In the genomic region with DNA sequence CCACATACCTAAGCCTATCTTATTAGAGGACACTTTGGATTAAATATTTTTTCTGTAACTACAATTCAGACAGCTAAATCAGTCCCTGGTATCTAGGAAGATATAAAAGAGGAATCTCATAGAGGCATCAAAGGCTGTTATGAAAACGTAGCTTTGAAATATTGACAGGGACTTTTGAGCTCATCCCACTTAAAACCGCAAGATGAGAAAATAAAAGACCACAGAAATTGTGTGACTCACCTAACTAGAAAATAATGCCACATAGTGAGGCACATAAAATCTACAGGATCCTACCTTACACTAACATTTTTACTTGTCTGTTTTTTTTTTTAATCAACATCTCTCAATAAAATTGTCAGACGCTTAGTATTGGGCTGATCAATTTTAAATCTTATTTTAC, we compare ENCODE assay signal across 22 cellular contexts.
"Had no signal": no experiment of that assay in that cellular context is flagged by ENCODE, and none has a peak within 500 bp of the region (broad histone marks: within the 10 kb centered on the region; RNA-seq: fewer than 3 reads in every experiment).

No MANE protein-coding gene starts in this region.

- H3K4me3 Mint-ChIP-seq: mesothelial cell of epicardium; naive B cell; natural killer cell treated with Interleukin-12 subunit alpha and Interleukin-12 subunit beta and Interleukin-15 and Interleukin-18, amount 100 ng/mL, for 72 hours; neural crest cell; stimulated activated naive CD8-positive, alpha-beta T cell treated with anti-CD3 and anti-CD28 coated beads, Interleukin-15, amount 100 ng/mL, for 72 hours had no signal

- H3K4me1 Mint-ChIP-seq: naive B cell; neural crest cell; stimulated activated naive CD8-positive, alpha-beta T cell treated with anti-CD3 and anti-CD28 coated beads, Interleukin-15, amount 100 ng/mL, for 72 hours had no signal

- H3K36me3 Mint-ChIP-seq: mesothelial cell of epicardium, naive B cell had no signal

- DNase-seq: cortex of kidney; effector CD4-positive, alpha-beta T cell; heart left ventricle; kidney; mesenchymal stem cell; mucosa of descending colon; naive B cell; pancreas; retina; right lobe of liver; small intestine; stimulated activated CD4-positive, alpha-beta T cell treated with anti-CD3 and anti-CD28 coated beads, Interleukin-15, amount 100 ng/mL, for 24 hours; stimulated activated CD4-positive, alpha-beta T cell treated with anti-CD3 and anti-CD28 coated beads, Interleukin-2, amount 100 ng/mL, for 48 hours; stimulated activated naive CD4-positive, alpha-beta T cell; stimulated activated naive CD8-positive, alpha-beta T cell treated with anti-CD3 and anti-CD28 coated beads, Interleukin-15, amount 100 ng/mL, for 72 hours; transverse colon; upper lobe of right lung had no signal

- H3K27me3 Mint-ChIP-seq: naive B cell; natural killer cell treated with Interleukin-12 subunit alpha and Interleukin-12 subunit beta and Interleukin-15 and Interleukin-18, amount 100 ng/mL, for 72 hours; stimulated activated naive CD8-positive, alpha-beta T cell treated with anti-CD3 and anti-CD28 coated beads, Interleukin-15, amount 100 ng/mL, for 72 hours had no signal

- ATAC-seq: heart left ventricle; left lobe of liver; mucosa of descending colon; natural killer cell treated with Interleukin-12 subunit alpha and Interleukin-12 subunit beta and Interleukin-15 and Interleukin-18, amount 100 ng/mL, for 72 hours; pancreas; right lobe of liver; stimulated activated naive CD8-positive, alpha-beta T cell treated with anti-CD3 and anti-CD28 coated beads, Interleukin-15, amount 100 ng/mL, for 72 hours; upper lobe of right lung had no signal

- FAIRE-seq: frontal cortex, kidney, pancreas, small intestine had no signal

- H3K27ac Mint-ChIP-seq: mesothelial cell of epicardium; naive B cell; natural killer cell treated with Interleukin-12 subunit alpha and Interleukin-12 subunit beta and Interleukin-15 and Interleukin-18, amount 100 ng/mL, for 72 hours had no signal
